In genomic region chr20:1108437-1108920, GRCh38 we compare ENCODE assay signal across 8 cellular contexts. TPM values are rescaled to one million over a fixed set of nuclear protein-coding genes. Genes with fewer than 3 reads are reported as not detected.
DNase-seq lines count a peak whose midpoint lies in the region; ATAC-seq, FAIRE-seq and TF ChIP-seq lines count a peak whose summit lies in the region.

No MANE protein-coding gene starts in this region.

- H3K27ac ChIP-seq in K562 (ENCODE audit: extremely low read depth, low read depth, low read length): no peak overlapping the region

- no peak overlapping the region for H3K9ac ChIP-seq in K562 (ENCODE audit: insufficient read depth in 1 of 2, low read depth in 2 of 2, low read length in 2 of 2)

- in situ Hi-C loops in G401 (cut with HindIII; ENCODE audit: low sequenced_read_pairs) (no loop called here), K562 (cut with MboI) (no loop called here)

- peaks cover 0 to 2% (median 0%) of the 10 kb centered on the region in 6 donors for H3K9me3 Mint-ChIP-seq in immature natural killer cell

- no peak overlapping the region for H3K4me2 ChIP-seq in K562 (ENCODE audit: insufficient read depth, low read length)

- DNase-seq in G401 (ENCODE audit: low spot score) (peak; percentile 50), T-helper 9 cell (peak; percentile 34), K562 (ENCODE audit: extremely low read depth in 1 of 4, low spot score in 3 of 4) (peak; percentile 52 to 66 (median 56)), immature natural killer cell (peak; percentile 26 to 36 (median 26)), cortex of kidney (lab: John Stamatoyannopoulos, UW) (no peak)
- DNase-seq in stimulated activated CD4-positive, alpha-beta T cell treated with anti-CD3 and anti-CD28 coated beads, Interleukin-1b, Interleukin-23, amount 100 ng/mL, for 24 hours (ENCODE audit: low read depth in 4 of 4, low spot score in 1 of 4): peak in 3 of 4 experiments; percentile 13 to 38 (median 31)

- CTCF ChIA-PET in K562 (lab: Yijun Ruan, JAX; ENCODE audit: low intra/inter-chr PET ratio): interaction anchor here (0.6 to 2.3 kb wide), 2 partner anchors 73 to 292 kb away, joined by 3 to 18 read pairs; no protein-coding TSS in a partner anchor

- intact Hi-C loops in K562 (cut with micrococcal nuclease): loop anchor here (2.0 kb wide), 1 partner anchor 292 kb away; no protein-coding TSS in a partner anchor

- ATAC-seq in K562 (peak; percentile 94), GM19452 (IDR thresholded peaks at IDR 0.05; ENCODE audit: unreplicated experiment) (no peak)

- no peak for TF ChIP-seq POLR2A in K562 (conservative IDR thresholded peaks at IDR 0.05)

- H3K4me1 ChIP-seq in K562 (replicated peaks in 1 of 2; ENCODE audit: control insufficient read depth in 2 of 2, insufficient read depth in 2 of 2, low read length in 2 of 2): no peaks in the 10 kb centered on the region; a peak in 1 of 5 replicates

- peaks cover 0 to 2% (median 2%) of the 10 kb centered on the region in 3 donors for H3K27me3 Mint-ChIP-seq in immature natural killer cell (ENCODE audit: low read depth in 3 of 3)

- WGBS in K562 (ENCODE audit: insufficient coverage, low coverage, missing lambda C conversion rate): 32% methylated on average over 4 of the region's 5 CpGs

- peak; percentile 75 for TF ChIP-seq RAD21 in K562 (CRISPR knock-in tag; conservative IDR thresholded peaks at IDR 0.05 in 1 of 2, IDR thresholded peaks at IDR 0.05 in 1 of 2)

- H3K36me3 Mint-ChIP-seq in immature natural killer cell: peaks cover 0 to 4% (median 0%) of the 10 kb centered on the region in 3 donors

- TF ChIP-seq EP300 in K562 (IDR thresholded peaks at IDR 0.05; ENCODE audit: low read length): no peak

- H3K4me3 Mint-ChIP-seq in immature natural killer cell: no peak overlapping the region

- no peaks in the 10 kb centered on the region for H3K79me2 ChIP-seq in K562 (ENCODE audit: control insufficient read depth, insufficient read depth, low read length)

- no peaks in the 10 kb centered on the region for H3K9me3 ChIP-seq in K562 (replicated peaks; ENCODE audit: control insufficient read depth, insufficient read depth, low read depth, low read length)

- H3K36me3 ChIP-seq in K562 (ENCODE audit: control insufficient read depth, insufficient read depth, low read length): no peaks in the 10 kb centered on the region

- no peak overlapping the region for H3K27ac Mint-ChIP-seq in immature natural killer cell

- POLR2A ChIA-PET in K562 (lab: Yijun Ruan, JAX): interaction anchor here (0.6 to 0.7 kb wide), 2 partner anchors 13 to 293 kb away, joined by 3 to 4 read pairs; no protein-coding TSS in a partner anchor

- H4K20me1 ChIP-seq in K562 (replicated peaks; ENCODE audit: control insufficient read depth, insufficient read depth, low read length): no peaks in the 10 kb centered on the region

- H3K27me3 ChIP-seq in K562 (ENCODE audit: control insufficient read depth in 2 of 2, insufficient read depth in 2 of 2, low read length in 2 of 2): no peaks in the 10 kb centered on the region

- no peaks in the 10 kb centered on the region for H3K9me1 ChIP-seq in K562 (ENCODE audit: control insufficient read depth, insufficient read depth, low read length)

- TF ChIP-seq CTCF in LNCAP (IDR thresholded peaks at IDR 0.05) (peak; percentile 82), K562 (IDR thresholded peaks at IDR 0.05 in 2 of 3, conservative IDR thresholded peaks at IDR 0.05 in 1 of 3; ENCODE audit: insufficient read depth in 2 of 3, low read depth in 1 of 3, low read length in 3 of 3) (peak; percentile 77 to 82 (median 81))

- FAIRE-seq in K562 (lab: Jason Lieb, UNC): peak; percentile 84

- H2AFZ ChIP-seq in K562 (ENCODE audit: low read depth, low read length): no peak overlapping the region

- no TSS peak for BruUV-seq in K562 (replicated peaks; lab: Mats Ljungman, UMichigan)

- H3K4me3 ChIP-seq in K562: no peak overlapping the region

- H3K4me1 Mint-ChIP-seq in immature natural killer cell: peaks cover 0 to 2% of the 10 kb centered on the region in 2 donors

TF ChIP-seq in K562, 482 proteins besides CTCF, POLR2A, EP300 and RAD21:
- TF ChIP-seq ARID2 (IDR thresholded peaks at IDR 0.05) (0 out of 2 replicates have a peak, but pooled peaks have one; percentile 14), SRSF3 (IDR thresholded peaks at IDR 0.05; ENCODE audit: insufficient read depth, low read length) (no peak), STAG1 (CRISPR knock-in tag; IDR thresholded peaks at IDR 0.05; ENCODE audit: borderline replicate concordance) (peak; percentile 77), U2AF1 (optimal IDR thresholded peaks at IDR 0.05; ENCODE audit: low read depth, low read length) (no peak), YY1 (IDR thresholded peaks at IDR 0.05; ENCODE audit: borderline replicate concordance in 1 of 3, control insufficient read depth in 1 of 3, extremely low read depth in 1 of 3, insufficient read depth in 3 of 3, insufficient read length in 1 of 3, insufficient replicate concordance in 2 of 3, low read depth in 1 of 3, low read length in 2 of 3) (peak in 1 of 3 experiments; percentile 40), HIVEP1 (CRISPR knock-in tag; IDR thresholded peaks at IDR 0.05) (no peak), ZNF668 (CRISPR knock-in tag; IDR thresholded peaks at IDR 0.05) (no peak), SMC3 (conservative IDR thresholded peaks at IDR 0.05; ENCODE audit: insufficient read depth, low read depth, low read length) (peak; percentile 66)
- TF ChIP-seq, protein P1, sequence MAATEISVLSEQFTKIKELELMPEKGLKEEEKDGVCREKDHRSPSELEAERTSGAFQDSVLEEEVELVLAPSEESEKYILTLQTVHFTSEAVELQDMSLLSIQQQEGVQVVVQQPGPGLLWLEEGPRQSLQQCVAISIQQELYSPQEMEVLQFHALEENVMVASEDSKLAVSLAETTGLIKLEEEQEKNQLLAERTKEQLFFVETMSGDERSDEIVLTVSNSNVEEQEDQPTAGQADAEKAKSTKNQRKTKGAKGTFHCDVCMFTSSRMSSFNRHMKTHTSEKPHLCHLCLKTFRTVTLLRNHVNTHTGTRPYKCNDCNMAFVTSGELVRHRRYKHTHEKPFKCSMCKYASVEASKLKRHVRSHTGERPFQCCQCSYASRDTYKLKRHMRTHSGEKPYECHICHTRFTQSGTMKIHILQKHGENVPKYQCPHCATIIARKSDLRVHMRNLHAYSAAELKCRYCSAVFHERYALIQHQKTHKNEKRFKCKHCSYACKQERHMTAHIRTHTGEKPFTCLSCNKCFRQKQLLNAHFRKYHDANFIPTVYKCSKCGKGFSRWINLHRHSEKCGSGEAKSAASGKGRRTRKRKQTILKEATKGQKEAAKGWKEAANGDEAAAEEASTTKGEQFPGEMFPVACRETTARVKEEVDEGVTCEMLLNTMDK (IDR thresholded peaks at IDR 0.05; ENCODE audit: borderline replicate concordance, insufficient read depth, low read depth, low read length, poor library complexity, severe bottlenecking): peak; percentile 47
- TF ChIP-seq, protein P2, sequence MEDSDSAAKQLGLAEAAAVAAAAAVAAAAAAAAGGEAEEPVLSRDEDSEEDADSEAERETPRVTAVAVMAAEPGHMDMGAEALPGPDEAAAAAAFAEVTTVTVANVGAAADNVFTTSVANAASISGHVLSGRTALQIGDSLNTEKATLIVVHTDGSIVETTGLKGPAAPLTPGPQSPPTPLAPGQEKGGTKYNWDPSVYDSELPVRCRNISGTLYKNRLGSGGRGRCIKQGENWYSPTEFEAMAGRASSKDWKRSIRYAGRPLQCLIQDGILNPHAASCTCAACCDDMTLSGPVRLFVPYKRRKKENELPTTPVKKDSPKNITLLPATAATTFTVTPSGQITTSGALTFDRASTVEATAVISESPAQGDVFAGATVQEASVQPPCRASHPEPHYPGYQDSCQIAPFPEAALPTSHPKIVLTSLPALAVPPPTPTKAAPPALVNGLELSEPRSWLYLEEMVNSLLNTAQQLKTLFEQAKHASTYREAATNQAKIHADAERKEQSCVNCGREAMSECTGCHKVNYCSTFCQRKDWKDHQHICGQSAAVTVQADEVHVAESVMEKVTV (CRISPR knock-in tag; IDR thresholded peaks at IDR 0.05): peak; percentile 54; the same call in 1 of the 2 replicates
TF ChIP-seq in K562: peak in this region for 6.

RNA-seq across cellular contexts. Expression of gene PSMF1, which starts 9.9 kb away (rescaled TPM):
- 84.9 and 95.9 TPM in 2 replicates for total RNA-seq in G401 (2014; rRNA removed; shearing (Covaris generic))
- 34.5 and 43.5 TPM in 2 replicates for total RNA-seq in K562 (2011; cell fraction: chromatin; rRNA removed; ENCODE audit: low replicate concordance)
- total RNA-seq in K562 (2011; cell fraction: nucleolus; rRNA removed): 10.7 and 12.6 TPM in 2 replicates
- 16.1 and 23.6 TPM in 2 replicates for total RNA-seq in K562 (2011; cell fraction: nucleoplasm; rRNA removed)
- total RNA-seq in K562 (2014; rRNA removed) (17.9 and 26.5 TPM in 2 replicates), K562 (2014; rRNA removed; fragmentation: Illumina TruSeq; extraction: Trizol) (34.1 and 35.8 TPM in 2 replicates), K562 (2015; rRNA removed; fragmentation: Illumina TruSeq; extraction: Trizol) (29.4 and 33.8 TPM in 2 replicates), K562 (2021) (136 and 138 TPM in 2 replicates)
- polyA plus RNA-seq in K562 (2011; rRNA removed) (33.2 and 77.8 TPM in 2 replicates), K562 (2014; fragmentation: Illumina TruSeq; extraction: Trizol) (126 and 192 TPM in 2 replicates), K562 (2014; fragmentation: Nextera tagmentation; extraction: Ambion mirVana) (10 to 100 TPM in 1 of 2 experiments, 1 to 10 TPM in 1; 8.5 to 21.3 TPM), K562 (2014; rRNA removed) (18.0 and 20.6 TPM in 2 replicates), immature natural killer cell (100 to 1,000 TPM in 2 of 3 donors, 10 to 100 TPM in 1; 87.6 to 172 (median 140) TPM)
- polyA plus RNA-seq in K562 (2011; cell fraction: cytosol; rRNA removed): 60.7 and 112 TPM in 2 replicates
- 39.7 and 54.7 TPM in 2 replicates for polyA plus RNA-seq in K562 (2011; cell fraction: nucleus; rRNA removed)
- 102 and 110 TPM in 2 replicates for polyA plus RNA-seq in K562 (2012)
- 45.5 and 84.9 TPM in 2 replicates for polyA minus RNA-seq in K562 (2011; rRNA and poly(A)+ RNA removed)
- 30.9 and 37.4 TPM in 2 replicates for polyA minus RNA-seq in K562 (2011; cell fraction: cytosol; rRNA and poly(A)+ RNA removed)
- 11.4 and 23.4 TPM in 2 replicates for polyA minus RNA-seq in K562 (2011; cell fraction: nucleus; rRNA and poly(A)+ RNA removed)
